Comparison of ENCODE assay signal across 14 cellular contexts in the genomic region with DNA sequence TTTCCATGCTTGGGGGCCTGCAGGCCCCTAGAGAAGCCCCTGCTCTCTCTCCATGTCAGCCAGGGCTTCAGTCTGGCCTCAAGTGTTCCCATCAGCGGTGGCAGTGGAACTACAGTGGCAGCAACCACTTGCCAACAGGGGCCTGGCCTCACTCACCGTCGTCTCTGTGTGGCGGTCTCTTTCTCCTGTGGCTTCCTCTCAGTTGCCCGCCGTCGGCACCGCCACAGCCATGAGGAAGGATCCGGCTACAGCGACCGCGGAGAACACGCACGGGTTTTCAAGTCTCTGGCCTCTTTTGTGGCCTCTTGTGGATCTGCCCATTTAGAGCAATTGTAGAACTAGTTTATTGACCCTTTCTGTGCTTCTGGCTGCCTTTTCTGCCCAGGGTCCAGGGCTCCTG.
"Had no signal": no experiment of that assay in that cellular context is flagged by ENCODE, and none has a peak within 500 bp of the region (broad histone marks: within the 10 kb centered on the region; RNA-seq: fewer than 3 reads in every experiment).

No MANE protein-coding gene starts in this region.

- ATAC-seq: left ventricle myocardium superior; stimulated activated naive CD8-positive, alpha-beta T cell treated with anti-CD3 and anti-CD28 coated beads, Interleukin-15, Interleukin-2, amounts not matched to agents 100 U/mL and 50 U/mL, for 24 hours; upper lobe of right lung had no signal

- H3K9me3 ChIP-seq: upper lobe of right lung had no signal

- H3K27ac Mint-ChIP-seq: activated CD4-positive, alpha-beta T cell treated with anti-CD3 and anti-CD28 coated beads, Interleukin-2, amount 10 ng/mL, durations not matched to agents 7 days and 5 days; activated naive CD4-positive, alpha-beta T cell treated with anti-CD3 and anti-CD28 coated beads, Interleukin-2, amount 10 ng/mL, durations not matched to agents 7 days and 5 days; nephron had no signal

- H3K9me3 Mint-ChIP-seq: activated CD4-positive, alpha-beta T cell treated with anti-CD3 and anti-CD28 coated beads, Interleukin-2, amount 10 ng/mL, durations not matched to agents 7 days and 5 days; activated naive CD4-positive, alpha-beta T cell treated with anti-CD3 and anti-CD28 coated beads, Interleukin-2, amount 10 ng/mL, durations not matched to agents 7 days and 5 days; nephron had no signal

- H3K27me3 Mint-ChIP-seq: activated CD4-positive, alpha-beta T cell treated with anti-CD3 and anti-CD28 coated beads, Interleukin-2, amount 10 ng/mL, durations not matched to agents 7 days and 5 days; activated naive CD4-positive, alpha-beta T cell treated with anti-CD3 and anti-CD28 coated beads, Interleukin-2, amount 10 ng/mL, durations not matched to agents 7 days and 5 days had no signal

- H3K4me3 ChIP-seq: upper lobe of right lung had no signal

- H3K4me3 Mint-ChIP-seq: activated CD4-positive, alpha-beta T cell treated with anti-CD3 and anti-CD28 coated beads, Interleukin-2, amount 10 ng/mL, durations not matched to agents 7 days and 5 days; activated naive CD4-positive, alpha-beta T cell treated with anti-CD3 and anti-CD28 coated beads, Interleukin-2, amount 10 ng/mL, durations not matched to agents 7 days and 5 days; nephron had no signal

- H3K27me3 ChIP-seq: upper lobe of right lung had no signal

- DNase-seq: activated CD4-positive, alpha-beta T cell treated with anti-CD3 and anti-CD28 coated beads, Interleukin-2, amount 10 ng/mL, durations not matched to agents 7 days and 5 days; activated CD4-positive, CD25-positive, alpha-beta regulatory T cell; activated CD8-positive, alpha-beta memory T cell treated with anti-CD3 and anti-CD28 coated beads for 24 hours; activated naive CD4-positive, alpha-beta T cell treated with anti-CD3 and anti-CD28 coated beads, Interleukin-2, amount 10 ng/mL, durations not matched to agents 7 days and 5 days; foreskin fibroblast; hippocampal formation; kidney; left ventricle myocardium superior; mesendoderm; stimulated activated CD4-positive, alpha-beta T cell treated with anti-CD3 and anti-CD28 coated beads, Interleukin-4, amount 100 ng/mL, for 1 hour; stimulated activated naive CD8-positive, alpha-beta T cell treated with anti-CD3 and anti-CD28 coated beads, Interleukin-15, Interleukin-2, amounts not matched to agents 100 U/mL and 50 U/mL, for 24 hours; T-helper 2 cell; upper lobe of right lung had no signal

- H3K27ac ChIP-seq: upper lobe of right lung had no signal
